In the genomic region with DNA sequence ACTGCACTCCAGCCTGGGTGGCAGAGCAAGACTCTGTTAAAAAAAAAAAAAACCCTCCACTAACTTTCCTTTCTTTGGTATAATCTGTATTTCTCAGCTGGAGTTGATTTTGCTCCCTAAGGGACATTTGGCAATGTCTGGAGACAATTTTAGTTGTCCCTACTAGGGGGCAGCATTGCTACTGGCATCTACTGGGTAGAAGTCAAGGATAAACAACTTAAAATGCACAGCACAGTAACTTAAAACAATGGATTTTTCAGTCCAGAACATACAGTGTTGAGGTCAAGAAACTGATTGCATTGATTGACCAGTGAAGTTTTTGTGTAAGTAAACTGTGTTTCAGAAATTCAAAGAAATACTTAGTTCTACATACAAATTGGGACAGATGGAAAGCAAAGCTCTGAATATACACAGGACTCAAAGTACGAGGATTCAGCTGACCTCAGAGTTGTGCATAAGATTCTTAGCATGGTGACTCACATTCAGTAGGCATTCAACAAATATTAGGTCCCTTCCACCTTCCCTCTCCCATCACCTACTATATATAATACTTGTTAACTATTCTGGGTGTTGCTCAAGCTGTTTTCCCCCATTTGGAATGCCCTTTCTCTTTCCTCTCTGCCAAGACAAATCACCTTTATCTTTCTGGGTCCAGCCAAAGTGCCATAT, we compare ENCODE assay signal across 10 cellular contexts. TPM values are rescaled to one million over a fixed set of nuclear protein-coding genes. Genes with fewer than 3 reads are reported as not detected.
DNase-seq lines count a peak whose midpoint lies in the region; ATAC-seq and TF ChIP-seq lines count a peak whose summit lies in the region.
"Had no signal": no experiment of that assay in that cellular context is flagged by ENCODE, and none has a peak within 500 bp of the region (broad histone marks: within the 10 kb centered on the region; RNA-seq: fewer than 3 reads in every experiment).

No MANE protein-coding gene starts in this region.

- no peak overlapping the region for H3K4ac ChIP-seq in mesendoderm (ENCODE audit: low read depth, low read length)

- no peak overlapping the region for H3K4me3 Mint-ChIP-seq in naive thymus-derived CD8-positive, alpha-beta T cell

- H3K27me3 ChIP-seq in mesendoderm (ENCODE audit: insufficient read depth, low read length, poor library complexity), result no peaks in the 10 kb centered on the region

- H3K9me3 Mint-ChIP-seq in naive thymus-derived CD8-positive, alpha-beta T cell, result peaks cover 0 to 7% (median 3%) of the 10 kb centered on the region in 9 donors

- no peak for ATAC-seq in naive thymus-derived CD8-positive, alpha-beta T cell

- in situ Hi-C loops in T47D (cut with HindIII; ENCODE audit: low pct_unique_long_range_greater_than_20kb, low sequenced_read_pairs), result no loop called here

- no peaks in the 10 kb centered on the region for H3K79me2 ChIP-seq in mesendoderm (ENCODE audit: control insufficient read depth, insufficient read depth, low read length)

- peaks cover 1 to 14% (median 13%) of the 10 kb centered on the region in 4 donors for H3K4me1 Mint-ChIP-seq in naive thymus-derived CD8-positive, alpha-beta T cell

- no peak overlapping the region for H3K27ac ChIP-seq in mesendoderm (ENCODE audit: low read depth, low read length)
- H3K27ac ChIP-seq: thoracic aorta had no signal

- no peak overlapping the region for H3K27ac Mint-ChIP-seq in naive thymus-derived CD8-positive, alpha-beta T cell

- no peak overlapping the region for H2AK5ac ChIP-seq in mesendoderm (ENCODE audit: low read length)

- H2BK5ac ChIP-seq in mesendoderm (ENCODE audit: low read length), result no peak overlapping the region

- H3K4me3 ChIP-seq in LNCaP clone FGC (ENCODE audit: low read depth, low read length) (no peak overlapping the region), mesendoderm (ENCODE audit: low read length) (no peak overlapping the region)
- H3K4me3 ChIP-seq: thoracic aorta had no signal

- POLR2A ChIA-PET in naive thymus-derived CD8-positive, alpha-beta T cell (lab: Charles Lee), result no interaction called here

- no peaks in the 10 kb centered on the region for H3K36me3 Mint-ChIP-seq in naive thymus-derived CD8-positive, alpha-beta T cell

- no peak overlapping the region for H4K8ac ChIP-seq in mesendoderm (ENCODE audit: low read depth, low read length)

- no peak overlapping the region for H3K56ac ChIP-seq in mesendoderm (ENCODE audit: low read length)

- DNase-seq in EH (ENCODE audit: low read depth), result peak; percentile 37
- peak; percentile 2 for DNase-seq in LNCaP clone FGC (ENCODE audit: low read depth)
- peak; percentile 13 to 65 for DNase-seq in T47D (ENCODE audit: low read depth in 1 of 2, low spot score in 1 of 2)
- DNase-seq in mesendoderm, result peak; percentile 50
- no peak for DNase-seq in naive thymus-derived CD8-positive, alpha-beta T cell
- DNase-seq in posterior vena cava (ENCODE audit: low spot score), result no peak
- DNase-seq in activated CD8-positive, alpha-beta memory T cell treated with anti-CD3 and anti-CD28 coated beads, Interleukin-2, amount 50 U/mL, for 4 hours, result no peak
- DNase-seq in GF-D8 (lab: John Stamatoyannopoulos, UW), result no peak

- no peak overlapping the region for H3K4me2 ChIP-seq in mesendoderm (ENCODE audit: low read length)

- no peak overlapping the region for H4K5ac ChIP-seq in mesendoderm (ENCODE audit: low read length)

- H3K18ac ChIP-seq in mesendoderm (ENCODE audit: low read length), result no peak overlapping the region

- H2BK15ac ChIP-seq in mesendoderm (replicated peaks; ENCODE audit: low read depth), result no peak overlapping the region

- H3K23ac ChIP-seq in mesendoderm (ENCODE audit: low read length), result no peak overlapping the region

- WGBS in mesendoderm (ENCODE audit: extremely low coverage, insufficient coverage, low lambda C conversion rate), result no CpG with 5 or more reads among the region's 1 CpG

- H2BK120ac ChIP-seq in mesendoderm (ENCODE audit: low read depth, low read length), result no peak overlapping the region

- H3K36me3 ChIP-seq in mesendoderm (ENCODE audit: control insufficient read depth, insufficient read depth, low read length), result no peaks in the 10 kb centered on the region
- H3K36me3 ChIP-seq: thoracic aorta had no signal

- no peak overlapping the region for H3K9ac ChIP-seq in mesendoderm (ENCODE audit: low read length)

- intact Hi-C loops in posterior vena cava (cut with DNase I), result no loop called here

- H3K4me1 ChIP-seq in mesendoderm (ENCODE audit: control insufficient read depth, low read depth, low read length), result no peaks in the 10 kb centered on the region

- no peaks in the 10 kb centered on the region for H3K79me1 ChIP-seq in mesendoderm (ENCODE audit: low read length)

- TF ChIP-seq CTCF in LNCaP clone FGC (IDR thresholded peaks at IDR 0.05; ENCODE audit: control insufficient read depth, extremely low read depth, insufficient read depth), result peak; percentile 52

- no peaks in the 10 kb centered on the region for H3K27me3 Mint-ChIP-seq in naive thymus-derived CD8-positive, alpha-beta T cell

RNA-seq across cellular contexts. Expression of a gene that starts 8.8 kb away (rescaled TPM):
- polyA plus RNA-seq in mesendoderm (2013, experiment 1 of 2), result not detected
- not detected for polyA plus RNA-seq in mesendoderm (2013, experiment 2 of 2)
- not detected for total RNA-seq in naive thymus-derived CD8-positive, alpha-beta T cell
- polyA plus RNA-seq in naive thymus-derived CD8-positive, alpha-beta T cell, result not detected
- total RNA-seq in posterior vena cava, result not detected
- total RNA-seq: activated CD8-positive, alpha-beta memory T cell treated with anti-CD3 and anti-CD28 coated beads for 36 hours; thoracic aorta had no signal

Comparison
In these comparisons a context has a peak if more than half of its experiments do, and no peak if none do; other contexts are left out.
1. DNase-seq: peak in EH (single experiment), LNCaP clone FGC (single experiment), T47D (2 of 2) and mesendoderm (single experiment); none in naive thymus-derived CD8-positive, alpha-beta T cell (0 of 10), posterior vena cava (single experiment), activated CD8-positive, alpha-beta memory T cell treated with anti-CD3 and anti-CD28 coated beads, Interleukin-2, amount 50 U/mL, for 4 hours (single experiment) and GF-D8 (single experiment).